In genomic region chr13:40624338-40624737, GRCh38 we compare ENCODE assay signal across 14 cellular contexts. TPM values are rescaled to one million over a fixed set of nuclear protein-coding genes. Genes with fewer than 3 reads are reported as not detected.
DNase-seq lines count a peak whose midpoint lies in the region; ATAC-seq, FAIRE-seq and TF ChIP-seq lines count a peak whose summit lies in the region.
"Had no signal": no experiment of that assay in that cellular context is flagged by ENCODE, and none has a peak within 500 bp of the region (broad histone marks: within the 10 kb centered on the region; RNA-seq: fewer than 3 reads in every experiment).

No MANE protein-coding gene starts in this region.

- H3K27me3 ChIP-seq in bronchial epithelial cell (ENCODE audit: control insufficient read depth, insufficient read depth, low read length) (no peaks in the 10 kb centered on the region), ovary (no peaks in the 10 kb centered on the region)
- H3K27me3 ChIP-seq: sigmoid colon had no signal

- peak; percentile 16 for DNase-seq in Daoy (ENCODE audit: low read depth)
- DNase-seq in bronchial epithelial cell (ENCODE audit: low read depth): peak; percentile 50
- DNase-seq in stimulated activated CD4-positive, alpha-beta T cell treated with anti-CD3 and anti-CD28 coated beads, Interleukin-1b, Interleukin-23, amount 100 ng/mL, for 48 hours: peak; percentile 69
- DNase-seq in midbrain (lab: John Stamatoyannopoulos, UW): no peak
- no peak for DNase-seq in ovary
- DNase-seq: activated naive CD8-positive, alpha-beta T cell treated with anti-CD3 and anti-CD28 coated beads, Interleukin-2, amount 10 ng/mL, durations not matched to agents 7 days and 5 days; endodermal cell; NCI-H1417 treated with DMSO at 0.1 percent for 48 hours; sigmoid colon; substantia nigra had no signal

- 84 to 97% (median 93%) methylated on average over 1 of the region's 1 CpG for WGBS in ovary, 3 donors

- no peak for FAIRE-seq in bronchial epithelial cell (lab: Jason Lieb, UNC)
- FAIRE-seq: D721Med had no signal

- H3K36me3 ChIP-seq in bronchial epithelial cell (ENCODE audit: control insufficient read depth, insufficient read depth, low read length) (no peaks in the 10 kb centered on the region), ovary (no peaks in the 10 kb centered on the region)
- H3K36me3 ChIP-seq: sigmoid colon had no signal

- TF ChIP-seq POLR2A in ovary (IDR thresholded peaks at IDR 0.05): no peak

- TF ChIP-seq CTCF in bronchial epithelial cell (IDR thresholded peaks at IDR 0.05; ENCODE audit: insufficient read depth, low read length, severe bottlenecking): no peak
- no peak for TF ChIP-seq CTCF in ovary (IDR thresholded peaks at IDR 0.05)

- no peak for TF ChIP-seq EP300 in ovary (IDR thresholded peaks at IDR 0.05)

- H3K9me3 ChIP-seq in ovary: no peaks in the 10 kb centered on the region
- H3K9me3 ChIP-seq: sigmoid colon had no signal

- peaks cover 19% of the 10 kb centered on the region for H3K4me1 ChIP-seq in ovary (ENCODE audit: insufficient read depth)

- intact Hi-C loops in ovary (cut with DNase I): no loop called here

- ATAC-seq in SK-N-SH treated with all-trans-retinoic acid at 6 μM for 48 hours (peak; percentile 62), HG02852 (IDR thresholded peaks at IDR 0.05; ENCODE audit: unreplicated experiment) (no peak), GM19397 (IDR thresholded peaks at IDR 0.05; ENCODE audit: unreplicated experiment) (no peak)

- H3K4me3 ChIP-seq in bronchial epithelial cell (ENCODE audit: low read depth, low read length) (no peak overlapping the region), ovary (no peak overlapping the region)
- H3K4me3 ChIP-seq: sigmoid colon had no signal

- H3K27ac ChIP-seq in ovary: no peak overlapping the region
- H3K27ac ChIP-seq: sigmoid colon had no signal

TF ChIP-seq in SK-N-SH treated with all-trans-retinoic acid at 6 μM for 48 hours, 23 proteins besides CTCF, POLR2A, EP300 and RAD21:
- TF ChIP-seq ZFP30 (CRISPR knock-in tag; IDR thresholded peaks at IDR 0.05) (no peak), TSHZ2 (CRISPR knock-in tag; IDR thresholded peaks at IDR 0.05) (no peak), ESRRG (CRISPR knock-in tag; IDR thresholded peaks at IDR 0.05) (no peak), OSR1 (CRISPR knock-in tag; IDR thresholded peaks at IDR 0.05) (no peak), SNAI2 (CRISPR knock-in tag; IDR thresholded peaks at IDR 0.05) (no peak), PATZ1 (CRISPR knock-in tag; IDR thresholded peaks at IDR 0.05; ENCODE audit: borderline replicate concordance) (no peak), RARB (CRISPR knock-in tag; IDR thresholded peaks at IDR 0.05) (no peak), POU6F1 (CRISPR knock-in tag; IDR thresholded peaks at IDR 0.05; ENCODE audit: borderline replicate concordance, low read depth) (no peak), BACH2 (CRISPR knock-in tag; IDR thresholded peaks at IDR 0.05; ENCODE audit: borderline replicate concordance) (no peak), ZFP3 (CRISPR knock-in tag; IDR thresholded peaks at IDR 0.05) (no peak), ISL1 (CRISPR knock-in tag; IDR thresholded peaks at IDR 0.05) (no peak), ZNF8 (CRISPR knock-in tag; IDR thresholded peaks at IDR 0.05) (no peak), TCF4 (CRISPR knock-in tag; IDR thresholded peaks at IDR 0.05; ENCODE audit: borderline replicate concordance) (no peak), ZNF70 (CRISPR knock-in tag; IDR thresholded peaks at IDR 0.05) (no peak), GLIS3 (CRISPR knock-in tag; IDR thresholded peaks at IDR 0.05) (no peak), TOX (CRISPR knock-in tag; IDR thresholded peaks at IDR 0.05; ENCODE audit: borderline replicate concordance) (no peak)

RNA-seq across cellular contexts. Expression of gene FOXO1, which starts 42.1 kb away (rescaled TPM):
- 3.8 and 5.0 TPM in 2 replicates for total RNA-seq in Daoy (2014; rRNA removed; shearing (Covaris generic))
- 7.6 and 12.2 TPM in 2 replicates for total RNA-seq in bronchial epithelial cell
- total RNA-seq in ovary: 100 to 1,000 TPM in 6 of 7 donors, 10 to 100 TPM in 1; 95.9 to 157 (median 117) TPM
- polyA plus RNA-seq in ovary: 10 to 100 TPM; 51.5 to 80.1 TPM

Comparison
In these comparisons a context has a peak if more than half of its experiments do, and no peak if none do; other contexts are left out.
1. DNase-seq: peak in Daoy (single experiment), bronchial epithelial cell (single experiment) and stimulated activated CD4-positive, alpha-beta T cell treated with anti-CD3 and anti-CD28 coated beads, Interleukin-1b, Interleukin-23, amount 100 ng/mL, for 48 hours (single experiment); none in midbrain (single experiment) and ovary (0 of 5).